In genomic region chr5:135141303-135142268, GRCh38 we compare ENCODE assay signal across 1 cellular context.
TF ChIP-seq lines count a peak whose summit lies in the region.

No MANE protein-coding gene starts in this region.

TF ChIP-seq in HepG2, 621 proteins besides CTCF, POLR2A, EP300 and RAD21 (continued from another document and continues in another):
- TF ChIP-seq, protein P1, sequence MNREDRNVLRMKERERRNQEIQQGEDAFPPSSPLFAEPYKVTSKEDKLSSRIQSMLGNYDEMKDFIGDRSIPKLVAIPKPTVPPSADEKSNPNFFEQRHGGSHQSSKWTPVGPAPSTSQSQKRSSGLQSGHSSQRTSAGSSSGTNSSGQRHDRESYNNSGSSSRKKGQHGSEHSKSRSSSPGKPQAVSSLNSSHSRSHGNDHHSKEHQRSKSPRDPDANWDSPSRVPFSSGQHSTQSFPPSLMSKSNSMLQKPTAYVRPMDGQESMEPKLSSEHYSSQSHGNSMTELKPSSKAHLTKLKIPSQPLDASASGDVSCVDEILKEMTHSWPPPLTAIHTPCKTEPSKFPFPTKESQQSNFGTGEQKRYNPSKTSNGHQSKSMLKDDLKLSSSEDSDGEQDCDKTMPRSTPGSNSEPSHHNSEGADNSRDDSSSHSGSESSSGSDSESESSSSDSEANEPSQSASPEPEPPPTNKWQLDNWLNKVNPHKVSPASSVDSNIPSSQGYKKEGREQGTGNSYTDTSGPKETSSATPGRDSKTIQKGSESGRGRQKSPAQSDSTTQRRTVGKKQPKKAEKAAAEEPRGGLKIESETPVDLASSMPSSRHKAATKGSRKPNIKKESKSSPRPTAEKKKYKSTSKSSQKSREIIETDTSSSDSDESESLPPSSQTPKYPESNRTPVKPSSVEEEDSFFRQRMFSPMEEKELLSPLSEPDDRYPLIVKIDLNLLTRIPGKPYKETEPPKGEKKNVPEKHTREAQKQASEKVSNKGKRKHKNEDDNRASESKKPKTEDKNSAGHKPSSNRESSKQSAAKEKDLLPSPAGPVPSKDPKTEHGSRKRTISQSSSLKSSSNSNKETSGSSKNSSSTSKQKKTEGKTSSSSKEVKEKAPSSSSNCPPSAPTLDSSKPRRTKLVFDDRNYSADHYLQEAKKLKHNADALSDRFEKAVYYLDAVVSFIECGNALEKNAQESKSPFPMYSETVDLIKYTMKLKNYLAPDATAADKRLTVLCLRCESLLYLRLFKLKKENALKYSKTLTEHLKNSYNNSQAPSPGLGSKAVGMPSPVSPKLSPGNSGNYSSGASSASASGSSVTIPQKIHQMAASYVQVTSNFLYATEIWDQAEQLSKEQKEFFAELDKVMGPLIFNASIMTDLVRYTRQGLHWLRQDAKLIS (CRISPR knock-in tag; IDR thresholded peaks at IDR 0.05), result no peak
- no peak for TF ChIP-seq ZNF335 (CRISPR knock-in tag; IDR thresholded peaks at IDR 0.05)
- no peak for TF ChIP-seq FOXK2 (IDR thresholded peaks at IDR 0.05)
- no peak for TF ChIP-seq ERF (CRISPR knock-in tag; IDR thresholded peaks at IDR 0.05)
- no peak for TF ChIP-seq ZKSCAN1 (IDR thresholded peaks at IDR 0.05; ENCODE audit: low read length)
- TF ChIP-seq SMYD3 (CRISPR knock-in tag; IDR thresholded peaks at IDR 0.05), result no peak
- no peak for TF ChIP-seq ZNF34 (CRISPR knock-in tag; IDR thresholded peaks at IDR 0.05; ENCODE audit: borderline replicate concordance)
- TF ChIP-seq HMG20B (CRISPR knock-in tag; conservative IDR thresholded peaks at IDR 0.05), result 0 out of 2 replicates have a peak, but pooled peaks have one; percentile 12
- TF ChIP-seq, protein P2, sequence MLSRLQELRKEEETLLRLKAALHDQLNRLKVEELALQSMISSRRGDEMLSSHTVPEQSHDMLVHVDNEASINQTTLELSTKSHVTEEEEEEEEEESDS (CRISPR knock-in tag; IDR thresholded peaks at IDR 0.05; ENCODE audit: borderline replicate concordance), result no peak
- TF ChIP-seq, protein P3, sequence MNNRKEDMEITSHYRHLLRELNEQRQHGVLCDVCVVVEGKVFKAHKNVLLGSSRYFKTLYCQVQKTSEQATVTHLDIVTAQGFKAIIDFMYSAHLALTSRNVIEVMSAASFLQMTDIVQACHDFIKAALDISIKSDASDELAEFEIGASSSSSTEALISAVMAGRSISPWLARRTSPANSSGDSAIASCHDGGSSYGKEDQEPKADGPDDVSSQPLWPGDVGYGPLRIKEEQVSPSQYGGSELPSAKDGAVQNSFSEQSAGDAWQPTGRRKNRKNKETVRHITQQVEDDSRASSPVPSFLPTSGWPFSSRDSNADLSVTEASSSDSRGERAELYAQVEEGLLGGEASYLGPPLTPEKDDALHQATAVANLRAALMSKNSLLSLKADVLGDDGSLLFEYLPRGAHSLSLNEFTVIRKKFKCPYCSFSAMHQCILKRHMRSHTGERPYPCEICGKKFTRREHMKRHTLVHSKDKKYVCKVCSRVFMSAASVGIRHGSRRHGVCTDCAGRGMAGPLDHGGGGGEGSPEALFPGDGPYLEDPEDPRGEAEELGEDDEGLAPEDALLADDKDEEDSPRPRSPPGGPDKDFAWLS (CRISPR knock-in tag; IDR thresholded peaks at IDR 0.05; ENCODE audit: borderline replicate concordance), result no peak
- no peak for TF ChIP-seq ELF1 (CRISPR knock-in tag; IDR thresholded peaks at IDR 0.05)
- TF ChIP-seq MEF2D (CRISPR knock-in tag; IDR thresholded peaks at IDR 0.05), result peak; percentile 69; the same call in 1 of the 2 replicates
- no peak for TF ChIP-seq ZNF292 (CRISPR knock-in tag; IDR thresholded peaks at IDR 0.05; ENCODE audit: borderline replicate concordance, low read depth)
- TF ChIP-seq, protein P4, sequence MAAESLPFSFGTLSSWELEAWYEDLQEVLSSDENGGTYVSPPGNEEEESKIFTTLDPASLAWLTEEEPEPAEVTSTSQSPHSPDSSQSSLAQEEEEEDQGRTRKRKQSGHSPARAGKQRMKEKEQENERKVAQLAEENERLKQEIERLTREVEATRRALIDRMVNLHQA (CRISPR knock-in tag; IDR thresholded peaks at IDR 0.05), result no peak
- no peak for TF ChIP-seq ZNF124 (CRISPR knock-in tag; IDR thresholded peaks at IDR 0.05)
- TF ChIP-seq YEATS4 (CRISPR knock-in tag; IDR thresholded peaks at IDR 0.05; ENCODE audit: borderline replicate concordance), result no peak
- TF ChIP-seq SP140L (CRISPR knock-in tag; IDR thresholded peaks at IDR 0.05; ENCODE audit: borderline replicate concordance), result no peak
- no peak for TF ChIP-seq ZNF780A (CRISPR knock-in tag; IDR thresholded peaks at IDR 0.05)
- TF ChIP-seq, protein P5, sequence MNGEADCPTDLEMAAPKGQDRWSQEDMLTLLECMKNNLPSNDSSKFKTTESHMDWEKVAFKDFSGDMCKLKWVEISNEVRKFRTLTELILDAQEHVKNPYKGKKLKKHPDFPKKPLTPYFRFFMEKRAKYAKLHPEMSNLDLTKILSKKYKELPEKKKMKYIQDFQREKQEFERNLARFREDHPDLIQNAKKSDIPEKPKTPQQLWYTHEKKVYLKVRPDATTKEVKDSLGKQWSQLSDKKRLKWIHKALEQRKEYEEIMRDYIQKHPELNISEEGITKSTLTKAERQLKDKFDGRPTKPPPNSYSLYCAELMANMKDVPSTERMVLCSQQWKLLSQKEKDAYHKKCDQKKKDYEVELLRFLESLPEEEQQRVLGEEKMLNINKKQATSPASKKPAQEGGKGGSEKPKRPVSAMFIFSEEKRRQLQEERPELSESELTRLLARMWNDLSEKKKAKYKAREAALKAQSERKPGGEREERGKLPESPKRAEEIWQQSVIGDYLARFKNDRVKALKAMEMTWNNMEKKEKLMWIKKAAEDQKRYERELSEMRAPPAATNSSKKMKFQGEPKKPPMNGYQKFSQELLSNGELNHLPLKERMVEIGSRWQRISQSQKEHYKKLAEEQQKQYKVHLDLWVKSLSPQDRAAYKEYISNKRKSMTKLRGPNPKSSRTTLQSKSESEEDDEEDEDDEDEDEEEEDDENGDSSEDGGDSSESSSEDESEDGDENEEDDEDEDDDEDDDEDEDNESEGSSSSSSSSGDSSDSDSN (CRISPR knock-in tag; IDR thresholded peaks at IDR 0.05), result no peak
- TF ChIP-seq POGZ (CRISPR knock-in tag; IDR thresholded peaks at IDR 0.05), result no peak
- no peak for TF ChIP-seq ZNF678 (CRISPR knock-in tag; IDR thresholded peaks at IDR 0.05)
- TF ChIP-seq HOXA7 (CRISPR knock-in tag; IDR thresholded peaks at IDR 0.05), result no peak
- no peak for TF ChIP-seq ZNF564 (CRISPR knock-in tag; IDR thresholded peaks at IDR 0.05)
- TF ChIP-seq ZNF274 (CRISPR knock-in tag; IDR thresholded peaks at IDR 0.05), result no peak
- no peak for TF ChIP-seq RELA (CRISPR knock-in tag; IDR thresholded peaks at IDR 0.05)
- TF ChIP-seq HES4 (CRISPR knock-in tag; IDR thresholded peaks at IDR 0.05; ENCODE audit: borderline replicate concordance), result no peak
- TF ChIP-seq GPN1 (CRISPR knock-in tag; IDR thresholded peaks at IDR 0.05; ENCODE audit: borderline replicate concordance), result no peak
- no peak for TF ChIP-seq KLF11 (CRISPR knock-in tag; IDR thresholded peaks at IDR 0.05)
- TF ChIP-seq MAFF (IDR thresholded peaks at IDR 0.05; ENCODE audit: low read depth, low read length), result no peak
- peak; percentile 81 for TF ChIP-seq FOXP4 (CRISPR knock-in tag; IDR thresholded peaks at IDR 0.05)
- no peak for TF ChIP-seq ZSCAN29 (CRISPR knock-in tag; conservative IDR thresholded peaks at IDR 0.05)
- TF ChIP-seq PHF5A (CRISPR knock-in tag; IDR thresholded peaks at IDR 0.05; ENCODE audit: low read depth, unreplicated experiment), result no peak
- TF ChIP-seq ZNF136 (CRISPR knock-in tag; IDR thresholded peaks at IDR 0.05; ENCODE audit: low read depth), result no peak
- TF ChIP-seq, protein P6, sequence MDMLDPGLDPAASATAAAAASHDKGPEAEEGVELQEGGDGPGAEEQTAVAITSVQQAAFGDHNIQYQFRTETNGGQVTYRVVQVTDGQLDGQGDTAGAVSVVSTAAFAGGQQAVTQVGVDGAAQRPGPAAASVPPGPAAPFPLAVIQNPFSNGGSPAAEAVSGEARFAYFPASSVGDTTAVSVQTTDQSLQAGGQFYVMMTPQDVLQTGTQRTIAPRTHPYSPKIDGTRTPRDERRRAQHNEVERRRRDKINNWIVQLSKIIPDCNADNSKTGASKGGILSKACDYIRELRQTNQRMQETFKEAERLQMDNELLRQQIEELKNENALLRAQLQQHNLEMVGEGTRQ (IDR thresholded peaks at IDR 0.05; ENCODE audit: low read depth, low read length), result no peak
- TF ChIP-seq, protein P6 (CRISPR knock-in tag; IDR thresholded peaks at IDR 0.05; ENCODE audit: borderline replicate concordance), result no peak
- TF ChIP-seq, protein P7, sequence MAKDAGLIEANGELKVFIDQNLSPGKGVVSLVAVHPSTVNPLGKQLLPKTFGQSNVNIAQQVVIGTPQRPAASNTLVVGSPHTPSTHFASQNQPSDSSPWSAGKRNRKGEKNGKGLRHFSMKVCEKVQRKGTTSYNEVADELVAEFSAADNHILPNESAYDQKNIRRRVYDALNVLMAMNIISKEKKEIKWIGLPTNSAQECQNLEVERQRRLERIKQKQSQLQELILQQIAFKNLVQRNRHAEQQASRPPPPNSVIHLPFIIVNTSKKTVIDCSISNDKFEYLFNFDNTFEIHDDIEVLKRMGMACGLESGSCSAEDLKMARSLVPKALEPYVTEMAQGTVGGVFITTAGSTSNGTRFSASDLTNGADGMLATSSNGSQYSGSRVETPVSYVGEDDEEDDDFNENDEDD (CRISPR knock-in tag; IDR thresholded peaks at IDR 0.05; ENCODE audit: borderline replicate concordance), result no peak
- TF ChIP-seq FOXO1 (CRISPR knock-in tag; IDR thresholded peaks at IDR 0.05), result 0 out of 2 replicates have a peak, but pooled peaks have one; percentile 45
- no peak for TF ChIP-seq ZNF597 (CRISPR knock-in tag; IDR thresholded peaks at IDR 0.05)
- TF ChIP-seq, protein P8, sequence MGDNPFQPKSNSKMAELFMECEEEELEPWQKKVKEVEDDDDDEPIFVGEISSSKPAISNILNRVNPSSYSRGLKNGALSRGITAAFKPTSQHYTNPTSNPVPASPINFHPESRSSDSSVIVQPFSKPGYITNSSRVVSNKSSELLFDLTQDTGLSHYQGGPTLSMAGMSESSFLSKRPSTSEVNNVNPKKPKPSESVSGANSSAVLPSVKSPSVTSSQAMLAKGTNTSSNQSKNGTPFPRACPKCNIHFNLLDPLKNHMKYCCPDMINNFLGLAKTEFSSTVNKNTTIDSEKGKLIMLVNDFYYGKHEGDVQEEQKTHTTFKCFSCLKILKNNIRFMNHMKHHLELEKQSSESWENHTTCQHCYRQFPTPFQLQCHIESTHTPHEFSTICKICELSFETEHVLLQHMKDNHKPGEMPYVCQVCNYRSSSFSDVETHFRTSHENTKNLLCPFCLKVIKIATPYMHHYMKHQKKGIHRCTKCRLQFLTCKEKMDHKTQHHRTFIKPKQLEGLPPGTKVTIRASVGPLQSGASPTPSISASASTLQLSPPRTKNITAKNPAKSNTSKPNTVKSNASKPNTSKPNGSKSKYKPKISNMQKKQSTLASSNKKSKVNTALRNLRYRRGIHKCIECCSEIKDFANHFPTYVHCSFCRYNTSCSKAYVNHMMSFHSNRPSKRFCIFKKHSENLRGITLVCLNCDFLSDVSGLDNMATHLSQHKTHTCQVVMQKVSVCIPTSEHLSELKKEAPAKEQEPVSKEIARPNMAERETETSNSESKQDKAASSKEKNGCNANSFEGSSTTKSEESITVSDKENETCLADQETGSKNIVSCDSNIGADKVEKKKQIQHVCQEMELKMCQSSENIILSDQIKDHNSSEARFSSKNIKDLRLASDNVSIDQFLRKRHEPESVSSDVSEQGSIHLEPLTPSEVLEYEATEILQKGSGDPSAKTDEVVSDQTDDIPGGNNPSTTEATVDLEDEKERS (CRISPR knock-in tag; IDR thresholded peaks at IDR 0.05), result no peak
- TF ChIP-seq ATAD3A (CRISPR knock-in tag; IDR thresholded peaks at IDR 0.05), result no peak
- TF ChIP-seq ZNF138 (CRISPR knock-in tag; IDR thresholded peaks at IDR 0.05; ENCODE audit: low read depth), result no peak
- no peak for TF ChIP-seq FLYWCH1 (CRISPR knock-in tag; IDR thresholded peaks at IDR 0.05)
- TF ChIP-seq SNRNP70 (IDR thresholded peaks at IDR 0.05; ENCODE audit: low read depth, low read length), result no peak
- no peak for TF ChIP-seq MXD4 (CRISPR knock-in tag; IDR thresholded peaks at IDR 0.05)
- TF ChIP-seq STAG1 (CRISPR knock-in tag; IDR thresholded peaks at IDR 0.05), result no peak
- 0 out of 2 replicates have a peak, but pooled peaks have one; percentile 45 for TF ChIP-seq ZNF777 (CRISPR knock-in tag; IDR thresholded peaks at IDR 0.05)
- no peak for TF ChIP-seq RBM39 (IDR thresholded peaks at IDR 0.05; ENCODE audit: low read depth, low read length, poor library complexity, severe bottlenecking)
- no peak for TF ChIP-seq ZFYVE20 (CRISPR knock-in tag; IDR thresholded peaks at IDR 0.05; ENCODE audit: borderline replicate concordance, low read depth)
